Comparison of ENCODE assay signal across 34 cellular contexts in genomic region chr14:30257946-30258661, GRCh38.
"Had no signal": no experiment of that assay in that cellular context is flagged by ENCODE, and none has a peak within 500 bp of the region (broad histone marks: within the 10 kb centered on the region; RNA-seq: fewer than 3 reads in every experiment).

No MANE protein-coding gene starts in this region.

- DNase-seq: activated CD4-positive, alpha-beta memory T cell treated with anti-CD3 and anti-CD28 coated beads for 36 hours; activated CD4-positive, alpha-beta T cell treated with anti-CD3 and anti-CD28 coated beads for 1 hour; activated CD4-positive, alpha-beta T cell treated with anti-CD3 and anti-CD28 coated beads for 4 hours; activated CD8-positive, alpha-beta memory T cell treated with anti-CD3 and anti-CD28 coated beads, Interleukin-2, amount 10 ng/mL, durations not matched to agents 7 days and 5 days; activated CD8-positive, alpha-beta memory T cell treated with anti-CD3 and anti-CD28 coated beads, Interleukin-2, amount 50 U/mL, for 4 hours; activated CD8-positive, alpha-beta T cell treated with anti-CD3 and anti-CD28 coated beads, Interleukin-2, amount 10 ng/mL, durations not matched to agents 7 days and 5 days; activated effector memory CD4-positive, alpha-beta T cell treated with anti-CD3 and anti-CD28 coated beads, Interleukin-2, amount 50 U/mL, for 16 hours; activated naive CD4-positive, alpha-beta T cell treated with anti-CD3 and anti-CD28 coated beads, Interleukin-2, amount 10 ng/mL, durations not matched to agents 7 days and 5 days; activated naive CD8-positive, alpha-beta T cell treated with anti-CD3 and anti-CD28 coated beads, Interleukin-2, amount 10 ng/mL, durations not matched to agents 7 days and 5 days; activated T-cell treated with anti-CD3 and anti-CD28 coated beads, Interleukin-2, amount 50 U/mL, for 1 hour; activated T-cell treated with anti-CD3 and anti-CD28 coated beads, Interleukin-2, amount 50 U/mL, for 48 hours; amniotic stem cell; anterior cingulate cortex; brain microvascular endothelial cell; caudate nucleus; cortex of kidney; dermis blood vessel endothelial cell; effector CD4-positive, alpha-beta T cell; effector memory CD8-positive, alpha-beta T cell; erythroblast; foreskin keratinocyte; gastrocnemius medialis; glutamatergic neuron; heart left ventricle; T-helper 1 cell; T-helper 17 cell; T1000 had no signal

- H3K36me3 ChIP-seq: brain microvascular endothelial cell, esophagus muscularis mucosa, gastrocnemius medialis, heart left ventricle had no signal

- H3K36me3 Mint-ChIP-seq: activated CD4-positive, alpha-beta memory T cell treated with anti-CD3 and anti-CD28 coated beads for 36 hours; activated CD8-positive, alpha-beta memory T cell treated with anti-CD3 and anti-CD28 coated beads, Interleukin-2, amount 10 ng/mL, durations not matched to agents 7 days and 5 days; activated naive CD4-positive, alpha-beta T cell treated with anti-CD3 and anti-CD28 coated beads, Interleukin-2, amount 10 ng/mL, durations not matched to agents 7 days and 5 days; activated naive CD4-positive, alpha-beta T cell treated with anti-CD3 and anti-CD28 coated beads, Interleukin-2, amount 50 U/mL, for 72 hours; activated naive CD8-positive, alpha-beta T cell treated with anti-CD3 and anti-CD28 coated beads, Interleukin-2, amount 10 ng/mL, durations not matched to agents 7 days and 5 days had no signal

- H3K27ac Mint-ChIP-seq: activated CD4-positive, alpha-beta memory T cell treated with anti-CD3 and anti-CD28 coated beads for 36 hours; activated CD8-positive, alpha-beta memory T cell treated with anti-CD3 and anti-CD28 coated beads, Interleukin-2, amount 10 ng/mL, durations not matched to agents 7 days and 5 days; activated CD8-positive, alpha-beta T cell treated with anti-CD3 and anti-CD28 coated beads, Interleukin-2, amount 10 ng/mL, durations not matched to agents 7 days and 5 days; activated naive CD4-positive, alpha-beta T cell treated with anti-CD3 and anti-CD28 coated beads, Interleukin-2, amount 10 ng/mL, durations not matched to agents 7 days and 5 days; activated naive CD4-positive, alpha-beta T cell treated with anti-CD3 and anti-CD28 coated beads, Interleukin-2, amount 50 U/mL, for 72 hours; activated naive CD8-positive, alpha-beta T cell treated with anti-CD3 and anti-CD28 coated beads, Interleukin-2, amount 10 ng/mL, durations not matched to agents 7 days and 5 days; activated T-helper 1 cell treated with anti-CD3 and anti-CD28 coated beads, Interleukin-12 subunit alpha, Interleukin-12 subunit beta, Interleukin-2, Interleukin-4 antibody, amounts not matched to agents 30 ng/mL and 10 ng/mL and 1 ng/mL, durations not matched to agents 14 hours and 24 hours and 36 hours; activated T-helper 2 cell treated with anti-CD3 and anti-CD28 coated beads, Interferon-gamma antibody, Interleukin-2, Interleukin-4, amounts not matched to agents 10 μg/mL and 5 μg/mL and 100 μg/mL, durations not matched to agents 14 hours and 24 hours and 36 hours; effector memory CD8-positive, alpha-beta T cell; T-helper 17 cell; T-helper 2 cell treated with Interferon-gamma antibody and Interleukin-4, amounts not matched to agents 5 μg/mL and 100 μg/mL, for 36 hours; WTC11 had no signal

- H3K4me1 Mint-ChIP-seq: activated CD8-positive, alpha-beta memory T cell treated with anti-CD3 and anti-CD28 coated beads, Interleukin-2, amount 10 ng/mL, durations not matched to agents 7 days and 5 days; activated naive CD4-positive, alpha-beta T cell treated with anti-CD3 and anti-CD28 coated beads, Interleukin-2, amount 10 ng/mL, durations not matched to agents 7 days and 5 days; activated naive CD8-positive, alpha-beta T cell treated with anti-CD3 and anti-CD28 coated beads, Interleukin-2, amount 10 ng/mL, durations not matched to agents 7 days and 5 days; T-helper 17 cell had no signal

- ATAC-seq: activated CD8-positive, alpha-beta memory T cell treated with anti-CD3 and anti-CD28 coated beads, Interleukin-2, amount 10 ng/mL, durations not matched to agents 7 days and 5 days; activated CD8-positive, alpha-beta T cell treated with anti-CD3 and anti-CD28 coated beads, Interleukin-2, amount 10 ng/mL, durations not matched to agents 7 days and 5 days; activated naive CD4-positive, alpha-beta T cell treated with anti-CD3 and anti-CD28 coated beads, Interleukin-2, amount 50 U/mL, for 72 hours; effector memory CD8-positive, alpha-beta T cell; foreskin keratinocyte; gastrocnemius medialis; heart left ventricle; T-helper 17 cell; WTC11 had no signal

- H3K27me3 ChIP-seq: brain microvascular endothelial cell, esophagus muscularis mucosa, gastrocnemius medialis, heart left ventricle had no signal

- H3K27ac ChIP-seq: brain microvascular endothelial cell, esophagus muscularis mucosa, foreskin keratinocyte, gastrocnemius medialis, heart left ventricle, VCaP had no signal

- H3K9me3 Mint-ChIP-seq: activated CD4-positive, alpha-beta memory T cell treated with anti-CD3 and anti-CD28 coated beads for 36 hours; activated naive CD4-positive, alpha-beta T cell treated with anti-CD3 and anti-CD28 coated beads, Interleukin-2, amount 10 ng/mL, durations not matched to agents 7 days and 5 days; activated naive CD8-positive, alpha-beta T cell treated with anti-CD3 and anti-CD28 coated beads, Interleukin-2, amount 10 ng/mL, durations not matched to agents 7 days and 5 days; activated T-helper 1 cell treated with anti-CD3 and anti-CD28 coated beads, Interleukin-12 subunit alpha, Interleukin-12 subunit beta, Interleukin-2, Interleukin-4 antibody, amounts not matched to agents 30 ng/mL and 10 ng/mL and 1 ng/mL, durations not matched to agents 14 hours and 24 hours and 36 hours had no signal

- H3K4me3 Mint-ChIP-seq: activated CD4-positive, alpha-beta memory T cell treated with anti-CD3 and anti-CD28 coated beads for 36 hours; activated CD8-positive, alpha-beta memory T cell treated with anti-CD3 and anti-CD28 coated beads, Interleukin-2, amount 10 ng/mL, durations not matched to agents 7 days and 5 days; activated CD8-positive, alpha-beta T cell treated with anti-CD3 and anti-CD28 coated beads, Interleukin-2, amount 10 ng/mL, durations not matched to agents 7 days and 5 days; activated naive CD4-positive, alpha-beta T cell treated with anti-CD3 and anti-CD28 coated beads, Interleukin-2, amount 10 ng/mL, durations not matched to agents 7 days and 5 days; activated naive CD8-positive, alpha-beta T cell treated with anti-CD3 and anti-CD28 coated beads, Interleukin-2, amount 10 ng/mL, durations not matched to agents 7 days and 5 days; activated T-helper 1 cell treated with anti-CD3 and anti-CD28 coated beads, Interleukin-12 subunit alpha, Interleukin-12 subunit beta, Interleukin-2, Interleukin-4 antibody, amounts not matched to agents 30 ng/mL and 10 ng/mL and 1 ng/mL, durations not matched to agents 14 hours and 24 hours and 36 hours; effector memory CD8-positive, alpha-beta T cell; T-helper 17 cell; T-helper 2 cell treated with Interferon-gamma antibody and Interleukin-4, amounts not matched to agents 5 μg/mL and 100 μg/mL, for 36 hours; WTC11 had no signal

- H3K9me3 ChIP-seq: esophagus muscularis mucosa, gastrocnemius medialis had no signal

- H3K4me3 ChIP-seq: esophagus muscularis mucosa, gastrocnemius medialis, heart left ventricle had no signal

- H3K27me3 Mint-ChIP-seq: activated CD4-positive, alpha-beta memory T cell treated with anti-CD3 and anti-CD28 coated beads for 36 hours; activated CD8-positive, alpha-beta memory T cell treated with anti-CD3 and anti-CD28 coated beads, Interleukin-2, amount 10 ng/mL, durations not matched to agents 7 days and 5 days; activated naive CD4-positive, alpha-beta T cell treated with anti-CD3 and anti-CD28 coated beads, Interleukin-2, amount 10 ng/mL, durations not matched to agents 7 days and 5 days; activated naive CD8-positive, alpha-beta T cell treated with anti-CD3 and anti-CD28 coated beads, Interleukin-2, amount 10 ng/mL, durations not matched to agents 7 days and 5 days; effector memory CD8-positive, alpha-beta T cell; T-helper 17 cell had no signal

- H3K4me1 ChIP-seq: foreskin keratinocyte, gastrocnemius medialis, heart left ventricle had no signal
